Comparison of ENCODE assay signal across 8 cellular contexts in the genomic region with DNA sequence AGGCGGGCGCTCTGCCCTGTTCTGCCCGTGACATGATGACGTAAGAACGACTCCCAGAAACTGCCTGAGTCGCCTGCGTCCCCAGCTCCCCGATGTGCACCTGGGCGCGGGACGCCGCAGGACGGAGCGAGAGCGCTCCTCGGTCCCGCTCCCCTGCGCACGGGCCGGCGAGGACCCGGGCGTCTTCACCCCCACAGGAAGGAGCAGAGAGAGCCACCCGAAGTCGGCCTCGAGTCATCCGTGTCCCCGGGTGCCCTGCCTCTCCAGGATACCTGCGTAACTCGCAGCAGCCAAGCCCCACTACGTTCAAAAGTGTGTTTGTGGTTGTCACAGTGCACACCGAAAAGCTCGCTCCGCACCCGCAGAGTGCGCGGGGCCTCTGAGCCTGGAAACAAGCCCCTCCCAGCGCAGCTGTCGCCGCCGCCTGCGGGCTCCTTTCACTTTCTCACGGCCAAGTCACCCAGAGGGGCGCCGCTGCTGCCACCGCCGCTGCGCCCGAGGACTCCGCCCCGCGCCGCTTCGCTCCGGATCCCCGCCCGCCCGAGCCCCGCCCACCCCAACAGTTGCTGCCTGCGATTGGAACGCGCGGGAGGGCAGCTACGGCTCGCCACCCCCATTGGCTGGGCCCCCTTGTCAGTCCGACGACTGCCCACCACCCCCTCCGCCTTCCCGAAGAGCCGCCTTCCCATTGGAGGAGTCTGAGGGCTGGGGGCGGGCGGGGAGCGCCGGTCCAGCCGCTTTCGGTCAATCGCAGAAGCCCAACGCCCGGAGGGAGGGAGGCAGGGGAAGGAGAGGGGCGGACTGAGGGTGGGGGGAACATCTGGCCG. TPM values are rescaled to one million over a fixed set of nuclear protein-coding genes. Genes with fewer than 3 reads are reported as not detected.
DNase-seq lines count a peak whose midpoint lies in the region; ATAC-seq, FAIRE-seq and TF ChIP-seq lines count a peak whose summit lies in the region.

No MANE protein-coding gene starts in this region.

- H3K9me3 Mint-ChIP-seq in natural killer cell treated with Interleukin-12 subunit alpha and Interleukin-12 subunit beta and Interleukin-15 and Interleukin-18, amount 100 ng/mL, for 72 hours: no peaks in the 10 kb centered on the region

- TF ChIP-seq CTCF in RWPE1 (conservative IDR thresholded peaks at IDR 0.05; ENCODE audit: low read depth): no peak
- no peak for TF ChIP-seq CTCF in fibroblast of pulmonary artery (IDR thresholded peaks at IDR 0.05; ENCODE audit: low read length, missing control alignments)

- no peak for FAIRE-seq in H54 (lab: Jason Lieb, UNC)

- DNase-seq in ELF-1 (ENCODE audit: low read depth, low spot score): peak; percentile 98
- DNase-seq in H54 (ENCODE audit: insufficient read length, low spot score): peak; percentile 96
- DNase-seq in LoVo (ENCODE audit: low spot score): peak; percentile 95
- peak; percentile 99 for DNase-seq in RWPE1 (ENCODE audit: low spot score)
- DNase-seq in activated T-helper 9 cell treated with anti-CD3 and anti-CD28 coated beads, Interleukin-2, amount 50 U/mL, for 16 hours (ENCODE audit: low read depth): peak; percentile 96
- peak; percentile 99 for DNase-seq in fibroblast of pulmonary artery (ENCODE audit: low read depth)
- DNase-seq in natural killer cell treated with Interleukin-12 subunit alpha and Interleukin-12 subunit beta and Interleukin-15 and Interleukin-18, amount 100 ng/mL, for 72 hours (ENCODE audit: low spot score): peak; percentile 98
- DNase-seq in stimulated activated naive CD4-positive, alpha-beta T cell treated with Interleukin-2 at 50 U/mL for 16 hours (lab: John Stamatoyannopoulos, UW): peak; percentile 99

- no peaks in the 10 kb centered on the region for H3K36me3 Mint-ChIP-seq in natural killer cell treated with Interleukin-12 subunit alpha and Interleukin-12 subunit beta and Interleukin-15 and Interleukin-18, amount 100 ng/mL, for 72 hours

- H3K4me3 ChIP-seq in fibroblast of pulmonary artery (replicated peaks; ENCODE audit: low read depth, low read length): peak overlapping the region; percentile 93

- TF ChIP-seq POLR2A in H54 (IDR thresholded peaks at IDR 0.05; ENCODE audit: low read depth, low read length): peak; percentile 70

- CTCF ChIA-PET in RWPE1 (lab: Yijun Ruan, JAX): interaction anchor here (0.6 kb wide), 1 partner anchor 995 kb away, joined by 8 read pairs; no protein-coding TSS in a partner anchor

- POLR2A ChIA-PET in RWPE1 (lab: Yijun Ruan, JAX; ENCODE audit: low non-redundant PET): no interaction called here

- H3K4me3 Mint-ChIP-seq in natural killer cell treated with Interleukin-12 subunit alpha and Interleukin-12 subunit beta and Interleukin-15 and Interleukin-18, amount 100 ng/mL, for 72 hours: peak overlapping the region; percentile 96

- peaks cover 12 to 23% of the 10 kb centered on the region in 2 donors for H3K27me3 Mint-ChIP-seq in natural killer cell treated with Interleukin-12 subunit alpha and Interleukin-12 subunit beta and Interleukin-15 and Interleukin-18, amount 100 ng/mL, for 72 hours

- H3K27ac Mint-ChIP-seq in natural killer cell treated with Interleukin-12 subunit alpha and Interleukin-12 subunit beta and Interleukin-15 and Interleukin-18, amount 100 ng/mL, for 72 hours: peak overlapping the region; percentile 76 to 79

- peak overlapping the region; percentile 89 for H3K27ac ChIP-seq in RWPE1

- ATAC-seq in natural killer cell treated with Interleukin-12 subunit alpha and Interleukin-12 subunit beta and Interleukin-15 and Interleukin-18, amount 100 ng/mL, for 72 hours: peak; percentile 97

- peaks cover 14 to 30% of the 10 kb centered on the region in 2 donors for H3K4me1 Mint-ChIP-seq in natural killer cell treated with Interleukin-12 subunit alpha and Interleukin-12 subunit beta and Interleukin-15 and Interleukin-18, amount 100 ng/mL, for 72 hours (ENCODE audit: low read depth in 2 of 2)

RNA-seq across cellular contexts. Expression of a gene that starts 3.1 kb away (rescaled TPM):
- total RNA-seq in natural killer cell treated with Interleukin-12 subunit alpha and Interleukin-12 subunit beta and Interleukin-15 and Interleukin-18, amount 100 ng/mL, for 72 hours: 1 to 10 TPM; 2.3 to 3.3 TPM

Comparison
In these comparisons a context has a peak if more than half of its experiments do, and no peak if none do; other contexts are left out.
1. Peak in every context shown above with its lines: DNase-seq, ATAC-seq, H3K4me3 ChIP-seq and H3K27ac ChIP-seq.